Comparison of ENCODE assay signal across 8 cellular contexts in genomic region chr4:11471613-11472012, GRCh38. TPM values are rescaled to one million over a fixed set of nuclear protein-coding genes. Genes with fewer than 3 reads are reported as not detected.
A peak's percentile ranks its signal among the peaks of the same experiment; 100 is the strongest.
DNase-seq lines count a peak whose midpoint lies in the region; ATAC-seq, FAIRE-seq and TF ChIP-seq lines count a peak whose summit lies in the region.

No MANE protein-coding gene starts in this region.

- H2AFZ ChIP-seq in OCI-LY3 (ENCODE audit: low read depth, low read length) (no peak overlapping the region), OCI-LY7 (ENCODE audit: low read length) (no peak overlapping the region; the same call in 1 of the 2 replicates)

- intact Hi-C loops in sigmoid colon (cut with DNase I): no loop called here
- intact Hi-C loops in OCI-LY7 (cut with micrococcal nuclease; ENCODE audit: unreplicated experiment): no loop called here

- peak overlapping the region; percentile 39 for H3K4me3 ChIP-seq in OCI-LY3 (ENCODE audit: low read length)
- H3K4me3 ChIP-seq in sigmoid colon: no peak overlapping the region
- no peak overlapping the region for H3K4me3 ChIP-seq in OCI-LY7 (ENCODE audit: low read depth, low read length, poor library complexity, severe bottlenecking)

- CTCF ChIA-PET in OCI-LY7 (lab: Charles Lee; ENCODE audit: unreplicated experiment): no interaction called here

- peaks cover 10% of the 10 kb centered on the region for H3K36me3 Mint-ChIP-seq in activated naive CD8-positive, alpha-beta T cell treated with anti-CD3 and anti-CD28 coated beads for 36 hours

- H3K27ac ChIP-seq in OCI-LY3 (ENCODE audit: low read length) (no peak overlapping the region), sigmoid colon (peak overlapping the region in 1 of 4 donors; percentile 10), OCI-LY7 (ENCODE audit: low read depth, low read length, poor library complexity, severe bottlenecking) (no peak overlapping the region)

- peak overlapping the region; percentile 89 for H3K27ac Mint-ChIP-seq in activated naive CD8-positive, alpha-beta T cell treated with anti-CD3 and anti-CD28 coated beads for 36 hours

- no peak for DNase-seq in GM12892 (ENCODE audit: insufficient read length)
- peak; percentile 45 for DNase-seq in activated naive CD8-positive, alpha-beta T cell treated with anti-CD3 and anti-CD28 coated beads for 36 hours
- DNase-seq in sigmoid colon: peak; percentile 68
- DNase-seq in SIG-M5 (lab: John Stamatoyannopoulos, UW): no peak
- no peak for DNase-seq in OCI-LY7 (ENCODE audit: low spot score)
- no peak for DNase-seq in NCI-H2107 (lab: John Stamatoyannopoulos, UW)

- H3K4me3 Mint-ChIP-seq in activated naive CD8-positive, alpha-beta T cell treated with anti-CD3 and anti-CD28 coated beads for 36 hours: peak overlapping the region; percentile 60

- H3K27me3 ChIP-seq in OCI-LY3 (ENCODE audit: low read depth, low read length): no peaks in the 10 kb centered on the region
- H3K27me3 ChIP-seq in sigmoid colon: no peaks in the 10 kb centered on the region

- peak; percentile 66 for ATAC-seq in HG02623 (IDR thresholded peaks at IDR 0.05; ENCODE audit: unreplicated experiment)

- no peaks in the 10 kb centered on the region for H3K79me2 ChIP-seq in OCI-LY3 (ENCODE audit: low read length)
- H3K79me2 ChIP-seq in OCI-LY7 (ENCODE audit: insufficient read depth, low read depth, low read length): no peaks in the 10 kb centered on the region

- H3K4me1 ChIP-seq in OCI-LY3 (ENCODE audit: low read length) (peaks cover 47% of the 10 kb centered on the region), sigmoid colon (no peaks in the 10 kb centered on the region), OCI-LY7 (ENCODE audit: insufficient read depth, low read length, poor library complexity, severe bottlenecking) (no peaks in the 10 kb centered on the region)

- H3K36me3 ChIP-seq in OCI-LY3 (replicated peaks; ENCODE audit: low read depth, low read length) (no peaks in the 10 kb centered on the region), sigmoid colon (no peaks in the 10 kb centered on the region), OCI-LY7 (ENCODE audit: insufficient read depth, low read length) (no peaks in the 10 kb centered on the region)

- H3K4me1 Mint-ChIP-seq in activated naive CD8-positive, alpha-beta T cell treated with anti-CD3 and anti-CD28 coated beads for 36 hours: peaks cover 39% of the 10 kb centered on the region

- H3K9me3 ChIP-seq in OCI-LY3 (ENCODE audit: insufficient read depth, low read length): no peaks in the 10 kb centered on the region
- no peaks in the 10 kb centered on the region for H3K9me3 ChIP-seq in sigmoid colon
- H3K9me3 ChIP-seq in OCI-LY7 (ENCODE audit: low read length): no peaks in the 10 kb centered on the region

- H4K20me1 ChIP-seq in OCI-LY3 (ENCODE audit: insufficient read depth, low read length) (no peaks in the 10 kb centered on the region), OCI-LY7 (ENCODE audit: insufficient read depth, low read length) (no peaks in the 10 kb centered on the region)

- WGBS in sigmoid colon, 2 donors: 27 to 66% methylated on average over 4 of the region's 4 CpGs

- POLR2A ChIA-PET in OCI-LY7 (lab: Charles Lee): no interaction called here

- BruUV-seq in OCI-LY7 (replicated peaks; lab: Mats Ljungman, UMichigan): no TSS peak

- H3K9me2 ChIP-seq in OCI-LY7 (ENCODE audit: insufficient read depth, low read length): no peaks in the 10 kb centered on the region

- no peak for TF ChIP-seq EP300 in sigmoid colon (IDR thresholded peaks at IDR 0.05)

- H3K4me2 ChIP-seq in OCI-LY3 (ENCODE audit: low read length): peak overlapping the region; percentile 63
- no peak overlapping the region for H3K4me2 ChIP-seq in OCI-LY7 (ENCODE audit: low read length)

- no peak overlapping the region for H3K9ac ChIP-seq in OCI-LY3 (ENCODE audit: low read length)

- H3K27me3 Mint-ChIP-seq in activated naive CD8-positive, alpha-beta T cell treated with anti-CD3 and anti-CD28 coated beads for 36 hours: no peaks in the 10 kb centered on the region

- H3K9me3 Mint-ChIP-seq in activated naive CD8-positive, alpha-beta T cell treated with anti-CD3 and anti-CD28 coated beads for 36 hours: peaks cover 2% of the 10 kb centered on the region

- TF ChIP-seq CTCF in OCI-LY3 (IDR thresholded peaks at IDR 0.05; ENCODE audit: low read depth, low read length) (no peak), sigmoid colon (IDR thresholded peaks at IDR 0.05) (no peak), OCI-LY7 (conservative IDR thresholded peaks at IDR 0.05; ENCODE audit: low read length) (no peak)

- peak; percentile 89 for FAIRE-seq in GM12892 (lab: Jason Lieb, UNC)

- TF ChIP-seq POLR2A in GM12892 (IDR thresholded peaks at IDR 0.05; ENCODE audit: low read depth, low read length) (no peak), sigmoid colon (IDR thresholded peaks at IDR 0.05) (no peak)

RNA-seq across cellular contexts. Expression of gene HS3ST1, which starts 42.9 kb away (rescaled TPM):
- polyA plus RNA-seq in GM12892 (2012; ENCODE audit: missing spikeins): 0.32 TPM
- total RNA-seq in activated naive CD8-positive, alpha-beta T cell treated with anti-CD3 and anti-CD28 coated beads for 36 hours: under 1 TPM; 0.04 to 0.33 TPM
- 1 to 10 TPM in 3 of 4 donors, under 1 TPM in 1; 0.68 to 2.5 (median 1.4) TPM for total RNA-seq in sigmoid colon
- 1 to 10 TPM in 2 of 3 donors, under 1 TPM in 1; 0.60 to 3.7 (median 3.6) TPM for polyA plus RNA-seq in sigmoid colon
- not detected in 2 replicates for total RNA-seq in OCI-LY7 (2014; rRNA removed; shearing (Covaris generic))
- total RNA-seq in OCI-LY7 (2022): not detected in 2 replicates

Comparison
In these comparisons a context has a peak if more than half of its experiments do, and no peak if none do; other contexts are left out.
1. DNase-seq: peak in activated naive CD8-positive, alpha-beta T cell treated with anti-CD3 and anti-CD28 coated beads for 36 hours (single experiment) and sigmoid colon (single experiment); none in GM12892 (single experiment), SIG-M5 (single experiment), OCI-LY7 (single experiment) and NCI-H2107 (single experiment).